27 cellular contexts compared by ENCODE assay signal in genomic region chr1:6116137-6116536, GRCh38.
A peak's percentile ranks its signal among the peaks of the same experiment; 100 is the strongest.
DNase-seq lines count a peak whose midpoint lies in the region; ATAC-seq, FAIRE-seq and TF ChIP-seq lines count a peak whose summit lies in the region.
"Had no signal": no experiment of that assay in that cellular context is flagged by ENCODE, and none has a peak within 500 bp of the region (broad histone marks: within the 10 kb centered on the region; RNA-seq: fewer than 3 reads in every experiment).

No MANE protein-coding gene starts in this region.

- H3K4me1 Mint-ChIP-seq in astrocyte (ENCODE audit: low read depth, unreplicated experiment): no peaks in the 10 kb centered on the region
- H3K4me1 Mint-ChIP-seq: GM23338, IgD-negative memory B cell had no signal

- peak; percentile 34 for FAIRE-seq in astrocyte (lab: Jason Lieb, UNC)
- FAIRE-seq: frontal cortex, kidney, small intestine had no signal

- H3K9me3 ChIP-seq in astrocyte (ENCODE audit: insufficient read depth, low read depth, low read length): peaks cover 5% of the 10 kb centered on the region
- peaks cover 13% of the 10 kb centered on the region for H3K9me3 ChIP-seq in psoas muscle
- H3K9me3 ChIP-seq: neutrophil had no signal

- no peak overlapping the region for H2AFZ ChIP-seq in astrocyte (ENCODE audit: low read depth, low read length)
- H2AFZ ChIP-seq: GM23338 had no signal

- H3K4me3 ChIP-seq in astrocyte (ENCODE audit: insufficient read depth, low read depth, low read length) (no peak overlapping the region), foreskin fibroblast (ENCODE audit: low read depth in 1 of 2, low read length in 2 of 2) (no peak overlapping the region), psoas muscle (no peak overlapping the region)
- H3K4me3 ChIP-seq: GM23338, tibial nerve had no signal

- no peaks in the 10 kb centered on the region for H3K36me3 Mint-ChIP-seq in astrocyte (ENCODE audit: low read depth, unreplicated experiment)

- H3K36me3 ChIP-seq in astrocyte (ENCODE audit: insufficient read depth, low read length): no peaks in the 10 kb centered on the region
- H3K36me3 ChIP-seq in psoas muscle (ENCODE audit: insufficient read depth in 1 of 2, low read depth in 1 of 2): no peaks in the 10 kb centered on the region
- H3K36me3 ChIP-seq: neutrophil, tibial nerve had no signal

- H3K9ac ChIP-seq in astrocyte (ENCODE audit: low read length): no peak overlapping the region

- DNase-seq in DMS53 (lab: John Stamatoyannopoulos, UW) (peak; percentile 21), DMS53 treated with DMSO at 0.1 percent for 48 hours (lab: John Stamatoyannopoulos, UW; ENCODE audit: unreplicated experiment) (no peak), astrocyte (ENCODE audit: low read depth) (peak; percentile 6), foreskin fibroblast (peak; percentile 9 to 14), CD1c-positive myeloid dendritic cell (ENCODE audit: extremely low spot score) (no peak), psoas muscle (no peak), glomerular visceral epithelial cell (ENCODE audit: extremely low spot score) (no peak)
- DNase-seq: activated CD8-positive, alpha-beta T cell treated with anti-CD3 and anti-CD28 coated beads for 36 hours; activated T-cell treated with anti-CD3 and anti-CD28 coated beads, Interleukin-2, amount 50 U/mL, for 1 hour; amniotic stem cell; central memory CD4-positive, alpha-beta T cell; DND-41; kidney; NCI-H2171; NCI-H69; RPMI8226; small intestine; stimulated activated naive CD8-positive, alpha-beta T cell treated with anti-CD3 and anti-CD28 coated beads, Interleukin-15, Interleukin-2, amounts not matched to agents 100 U/mL and 50 U/mL, for 24 hours; T1000 had no signal

- H3K27ac Mint-ChIP-seq in astrocyte (ENCODE audit: unreplicated experiment): no peak overlapping the region
- H3K27ac Mint-ChIP-seq: activated CD8-positive, alpha-beta T cell treated with anti-CD3 and anti-CD28 coated beads for 36 hours; GM23338; IgD-negative memory B cell had no signal

- no peaks in the 10 kb centered on the region for H3K79me2 ChIP-seq in astrocyte (ENCODE audit: insufficient read depth, low read length)

- peaks cover 24% of the 10 kb centered on the region for H3K27me3 Mint-ChIP-seq in astrocyte (ENCODE audit: low read depth, unreplicated experiment)
- H3K27me3 Mint-ChIP-seq: IgD-negative memory B cell had no signal

- ATAC-seq in psoas muscle (no peak), HG03520 (IDR thresholded peaks at IDR 0.05; ENCODE audit: unreplicated experiment) (no peak)
- ATAC-seq: activated CD4-positive, CD25-positive, alpha-beta regulatory T cell treated with anti-CD3 and anti-CD28 coated beads, Interleukin-2, amount 50 U/mL, for 24 hours; activated CD8-positive, alpha-beta T cell treated with anti-CD3 and anti-CD28 coated beads for 36 hours; GM23338; stimulated activated naive CD8-positive, alpha-beta T cell treated with anti-CD3 and anti-CD28 coated beads, Interleukin-15, Interleukin-2, amounts not matched to agents 100 U/mL and 50 U/mL, for 24 hours had no signal

- H3K9me3 Mint-ChIP-seq in astrocyte (ENCODE audit: unreplicated experiment): peaks cover 2% of the 10 kb centered on the region

- H4K20me1 ChIP-seq in astrocyte (ENCODE audit: insufficient read depth, low read length): no peaks in the 10 kb centered on the region

- H3K4me2 ChIP-seq in astrocyte (ENCODE audit: low read length): no peak overlapping the region
- H3K4me2 ChIP-seq: GM23338 had no signal

- H3K27ac ChIP-seq in astrocyte (ENCODE audit: low read depth, low read length) (peak overlapping the region; percentile 22), psoas muscle (no peak overlapping the region)
- H3K27ac ChIP-seq: 22Rv1, neutrophil, tibial nerve had no signal

- H3K4me1 ChIP-seq in astrocyte (ENCODE audit: insufficient read depth, low read length) (no peaks in the 10 kb centered on the region), psoas muscle (no peaks in the 10 kb centered on the region)
- H3K4me1 ChIP-seq: tibial nerve had no signal

- H3K27me3 ChIP-seq in astrocyte (ENCODE audit: insufficient read depth, low read length): peaks cover 2% of the 10 kb centered on the region
- H3K27me3 ChIP-seq in psoas muscle (ENCODE audit: insufficient read depth in 3 of 3, low read length in 2 of 3): peaks cover 0 to 3% (median 0%) of the 10 kb centered on the region in 3 donors

- H3K4me3 Mint-ChIP-seq in astrocyte (ENCODE audit: unreplicated experiment): no peak overlapping the region
- H3K4me3 Mint-ChIP-seq: activated CD8-positive, alpha-beta T cell treated with anti-CD3 and anti-CD28 coated beads for 36 hours; GM23338; IgD-negative memory B cell had no signal

- TF ChIP-seq CTCF in astrocyte (IDR thresholded peaks at IDR 0.05; ENCODE audit: insufficient read depth, low read depth, low read length) (no peak), foreskin fibroblast (IDR thresholded peaks at IDR 0.05; ENCODE audit: low read depth, low read length) (no peak), psoas muscle (IDR thresholded peaks at IDR 0.05) (no peak)

- 18 to 26% (median 21%) methylated on average over 1 of the region's 1 CpG for WGBS in psoas muscle, 3 donors

- intact Hi-C loops in psoas muscle (cut with DNase I): no loop called here

Comparison
In these comparisons a context has a peak if more than half of its experiments do, and no peak if none do; other contexts are left out.
1. DNase-seq: peak in DMS53 (single experiment), astrocyte (single experiment) and foreskin fibroblast (2 of 2); none in DMS53 treated with DMSO at 0.1 percent for 48 hours (single experiment), CD1c-positive myeloid dendritic cell (single experiment), psoas muscle (0 of 2) and glomerular visceral epithelial cell (single experiment).